23 cellular contexts compared by ENCODE assay signal in genomic region chr22:44712156-44712555, GRCh38. TPM values are rescaled to one million over a fixed set of nuclear protein-coding genes. Genes with fewer than 3 reads are reported as not detected.
DNase-seq lines count a peak whose midpoint lies in the region; ATAC-seq and TF ChIP-seq lines count a peak whose summit lies in the region.
"Had no signal": no experiment of that assay in that cellular context is flagged by ENCODE, and none has a peak within 500 bp of the region (broad histone marks: within the 10 kb centered on the region; RNA-seq: fewer than 3 reads in every experiment).

No MANE protein-coding gene starts in this region.

- ATAC-seq in left lobe of liver: peak; percentile 33
- ATAC-seq in psoas muscle: peak; percentile 88 to 90 (median 88)
- no peak for ATAC-seq in left lung

- H3K27ac ChIP-seq in KOPT-K1 (ENCODE audit: low read depth, low read length, poor library complexity, severe bottlenecking): peak overlapping the region; percentile 58
- no peak overlapping the region for H3K27ac ChIP-seq in psoas muscle
- H3K27ac ChIP-seq in coronary artery: no peak overlapping the region
- H3K27ac ChIP-seq in left lung: no peak overlapping the region
- H3K27ac ChIP-seq: heart right ventricle, left ventricle myocardium inferior had no signal

- peaks cover 0 to 6% (median 0%) of the 10 kb centered on the region in 3 donors for H3K27me3 ChIP-seq in psoas muscle (ENCODE audit: insufficient read depth in 3 of 3, low read length in 2 of 3)
- no peaks in the 10 kb centered on the region for H3K27me3 ChIP-seq in left lung
- H3K27me3 ChIP-seq: heart right ventricle had no signal

- H3K4me1 ChIP-seq in psoas muscle: no peaks in the 10 kb centered on the region
- no peaks in the 10 kb centered on the region for H3K4me1 ChIP-seq in left lung
- H3K4me1 ChIP-seq: left ventricle myocardium inferior had no signal

- H3K36me3 ChIP-seq in KOPT-K1 (ENCODE audit: insufficient read depth, low read length) (no peaks in the 10 kb centered on the region), psoas muscle (ENCODE audit: insufficient read depth in 1 of 2, low read depth in 1 of 2) (no peaks in the 10 kb centered on the region), left lung (no peaks in the 10 kb centered on the region)
- H3K36me3 ChIP-seq: heart right ventricle, left ventricle myocardium inferior had no signal

- peak; percentile 54 for DNase-seq in AG10803 (ENCODE audit: low read depth)
- DNase-seq in left lobe of liver (ENCODE audit: low spot score): no peak
- DNase-seq in psoas muscle: peak; percentile 54 to 63
- DNase-seq in stimulated activated CD4-positive, alpha-beta T cell treated with anti-CD3 and anti-CD28 coated beads, Interleukin-4, amount 100 ng/mL, for 1 hour: no peak
- DNase-seq in LoVo (ENCODE audit: low spot score): no peak
- DNase-seq in coronary artery (ENCODE audit: low spot score): no peak
- no peak for DNase-seq in left lung
- DNase-seq: activated B cell treated with CpG ODN at 0.5 μM for 24 hours; activated CD4-positive, alpha-beta T cell treated with anti-CD3 and anti-CD28 coated beads, Interleukin-2, amount 50 U/mL, for 48 hours; activated gamma-delta T cell treated with Interleukin-2 at 50 U/mL for 16 hours; activated T-cell treated with anti-CD3 and anti-CD28 coated beads for 4 hours; CD4-positive, alpha-beta memory T cell; HFFc6; left ventricle myocardium inferior; NCI-H1092 treated with DMSO at 0.1 percent for 48 hours; NCI-H2029; NCI-H345; NCI-H774; retina; stimulated activated CD4-positive, alpha-beta T cell treated with anti-CD3 and anti-CD28 coated beads, Interleukin-15, amount 100 ng/mL, for 24 hours; stimulated activated CD8-positive, alpha-beta memory T cell treated with anti-CD3 and anti-CD28 coated beads, Interleukin-4, amount 100 ng/mL, for 48 hours had no signal

- intact Hi-C loops in psoas muscle (cut with DNase I): loop anchor here in 1 of 2 donors (5.0 kb wide), 1 partner anchor 1110 kb away; no protein-coding TSS in a partner anchor
- intact Hi-C loops in left lung (cut with DNase I): no loop called here

- 24 to 29% (median 24%) methylated on average over 15 to 16 of the region's 16 CpGs for WGBS in psoas muscle, 3 donors

- TF ChIP-seq CTCF in AG10803 (conservative IDR thresholded peaks at IDR 0.05; ENCODE audit: low read length): no peak
- no peak for TF ChIP-seq CTCF in psoas muscle (IDR thresholded peaks at IDR 0.05)
- no peak for TF ChIP-seq CTCF in coronary artery (IDR thresholded peaks at IDR 0.05)
- TF ChIP-seq CTCF in left lung (IDR thresholded peaks at IDR 0.05): no peak

- H3K9me3 ChIP-seq in KOPT-K1 (ENCODE audit: insufficient read depth, low read length, poor library complexity, severe bottlenecking): no peaks in the 10 kb centered on the region
- no peaks in the 10 kb centered on the region for H3K9me3 ChIP-seq in psoas muscle
- no peaks in the 10 kb centered on the region for H3K9me3 ChIP-seq in left lung
- H3K9me3 ChIP-seq: heart right ventricle, left ventricle myocardium inferior had no signal

- H3K4me3 ChIP-seq in AG10803 (ENCODE audit: low read length) (no peak overlapping the region), psoas muscle (no peak overlapping the region), coronary artery (no peak overlapping the region), left lung (no peak overlapping the region)
- H3K4me3 ChIP-seq: heart right ventricle, left ventricle myocardium inferior had no signal

RNA-seq across cellular contexts. Expression of gene PRR5, which starts 10.2 kb away (rescaled TPM):
- 30.0 TPM for total RNA-seq in left lobe of liver
- 1 to 10 TPM in 3 of 4 donors, under 1 TPM in 1; 0.96 to 2.9 (median 2.5) TPM for total RNA-seq in psoas muscle
- polyA plus RNA-seq in psoas muscle: 1 to 10 TPM in 1 of 3 donors, under 1 TPM in 2; 0.48 to 1.6 (median 0.75) TPM
- 10 to 100 TPM in 1 of 2 donors, 1 to 10 TPM in 1; 7.1 to 11.0 TPM for total RNA-seq in left lung

RNA-seq across cellular contexts. Expression of gene ARHGAP8, which starts 40.2 kb away (rescaled TPM):
- 0.98 TPM for total RNA-seq in left lobe of liver
- total RNA-seq in psoas muscle: under 1 TPM in 1 of 4 donors, not detected in 3; 0.14 TPM
- polyA plus RNA-seq in psoas muscle: not detected
- 10 to 100 TPM; 18.3 to 23.4 TPM for total RNA-seq in left lung
- total RNA-seq: HFFc6, left ventricle myocardium inferior had no signal
- polyA plus RNA-seq: CD4-positive, alpha-beta memory T cell had no signal

Comparison
In these comparisons a context has a peak if more than half of its experiments do, and no peak if none do; other contexts are left out.
1. DNase-seq: peak in AG10803 (single experiment) and psoas muscle (2 of 2); none in left lobe of liver (single experiment), stimulated activated CD4-positive, alpha-beta T cell treated with anti-CD3 and anti-CD28 coated beads, Interleukin-4, amount 100 ng/mL, for 1 hour (single experiment), LoVo (single experiment), coronary artery (single experiment) and left lung (0 of 2).